In genomic region chr2:219402665-219403515, GRCh38 we compare ENCODE assay signal across 9 cellular contexts. TPM values are rescaled to one million over a fixed set of nuclear protein-coding genes. Genes with fewer than 3 reads are reported as not detected.
DNase-seq lines count a peak whose midpoint lies in the region; ATAC-seq and TF ChIP-seq lines count a peak whose summit lies in the region.
"Had no signal": no experiment of that assay in that cellular context is flagged by ENCODE, and none has a peak within 500 bp of the region (broad histone marks: within the 10 kb centered on the region; RNA-seq: fewer than 3 reads in every experiment).

No MANE protein-coding gene starts in this region.

- H3K36me3 ChIP-seq in WERI-Rb-1 (no peaks in the 10 kb centered on the region), left lung (no peaks in the 10 kb centered on the region)
- H3K36me3 ChIP-seq: BLaER1 had no signal

- H3K27me3 ChIP-seq in WERI-Rb-1 (ENCODE audit: insufficient read depth, low read depth, severe bottlenecking) (no peaks in the 10 kb centered on the region), left lung (peaks cover 0 to 12% of the 10 kb centered on the region in 2 donors)
- H3K27me3 ChIP-seq: BLaER1 had no signal

- TF ChIP-seq CTCF in WERI-Rb-1 (IDR thresholded peaks at IDR 0.05; ENCODE audit: low read depth, low read length), result peak; percentile 86
- TF ChIP-seq CTCF in left lung (IDR thresholded peaks at IDR 0.05), result peak; percentile 86 to 91

- H3K4me3 ChIP-seq in WERI-Rb-1 (ENCODE audit: low read depth, low read length) (no peak overlapping the region), left lung (no peak overlapping the region)
- H3K4me3 ChIP-seq: BLaER1 had no signal

- H3K4me1 ChIP-seq in left lung, result no peaks in the 10 kb centered on the region

- peaks cover 37% of the 10 kb centered on the region for H3K27me3 Mint-ChIP-seq in central memory CD8-positive, alpha-beta T cell

- H3K9me3 ChIP-seq in WERI-Rb-1 (ENCODE audit: severe bottlenecking) (no peaks in the 10 kb centered on the region), left lung (no peaks in the 10 kb centered on the region)
- H3K9me3 ChIP-seq: BLaER1 had no signal

- DNase-seq in NCI-H1436 (lab: John Stamatoyannopoulos, UW) (peak; percentile 69), NCI-H1436 treated with DMSO at 0.1 percent for 48 hours (lab: John Stamatoyannopoulos, UW) (no peak), NCI-H226 (peak; percentile 74), WERI-Rb-1 (peak; percentile 83), left lung (peak in 1 of 2 donors; percentile 56)
- peak in 1 of 2 donors; percentile 31 for DNase-seq in central memory CD8-positive, alpha-beta T cell (ENCODE audit: low spot score in 2 of 2)
- DNase-seq in stimulated activated CD4-positive, alpha-beta T cell treated with anti-CD3 and anti-CD28 coated beads, Interleukin-2, amount 100 ng/mL, for 48 hours, result peak; percentile 48 to 51

- no peak overlapping the region for H3K27ac Mint-ChIP-seq in central memory CD8-positive, alpha-beta T cell (ENCODE audit: low read depth)

- H3K36me3 Mint-ChIP-seq in central memory CD8-positive, alpha-beta T cell (ENCODE audit: insufficient read depth), result peaks cover 2% of the 10 kb centered on the region

- H3K4me1 Mint-ChIP-seq in central memory CD8-positive, alpha-beta T cell, result no peaks in the 10 kb centered on the region

- no peaks in the 10 kb centered on the region for H3K9me3 Mint-ChIP-seq in central memory CD8-positive, alpha-beta T cell

- peak overlapping the region; percentile 50 for H3K27ac ChIP-seq in WERI-Rb-1
- H3K27ac ChIP-seq in left lung, result no peak overlapping the region
- H3K27ac ChIP-seq: BLaER1 had no signal

- intact Hi-C loops in left lung (cut with DNase I), result loop anchor here in 1 of 2 donors (2.0 kb wide), 1 partner anchor 128 kb away; no protein-coding TSS in a partner anchor

- ATAC-seq in HG03039 (IDR thresholded peaks at IDR 0.05; ENCODE audit: unreplicated experiment), result peak; percentile 72
- ATAC-seq in central memory CD8-positive, alpha-beta T cell (replicated peaks; ENCODE audit: extremely low read depth, poor library complexity, severe bottlenecking), result peak; percentile 54
- ATAC-seq in left lung, result peak; percentile 87

- H3K4me3 Mint-ChIP-seq in central memory CD8-positive, alpha-beta T cell, result no peak overlapping the region

RNA-seq across cellular contexts. Expression of gene DNPEP, which starts 15.2 kb away (rescaled TPM):
- 10 to 100 TPM; 41.6 to 62.9 TPM for total RNA-seq in left lung

RNA-seq across cellular contexts. Expression of gene DES, which starts 15.3 kb away (rescaled TPM):
- total RNA-seq in left lung, result 100 to 1,000 TPM in 1 of 2 donors, 10 to 100 TPM in 1; 32.0 to 101 TPM

RNA-seq across cellular contexts. Expression of gene SPEG, which starts 31.8 kb away (rescaled TPM):
- total RNA-seq in left lung, result 10 to 100 TPM in 1 of 2 donors, 1 to 10 TPM in 1; 7.3 to 11.7 TPM
